In the genomic region with DNA sequence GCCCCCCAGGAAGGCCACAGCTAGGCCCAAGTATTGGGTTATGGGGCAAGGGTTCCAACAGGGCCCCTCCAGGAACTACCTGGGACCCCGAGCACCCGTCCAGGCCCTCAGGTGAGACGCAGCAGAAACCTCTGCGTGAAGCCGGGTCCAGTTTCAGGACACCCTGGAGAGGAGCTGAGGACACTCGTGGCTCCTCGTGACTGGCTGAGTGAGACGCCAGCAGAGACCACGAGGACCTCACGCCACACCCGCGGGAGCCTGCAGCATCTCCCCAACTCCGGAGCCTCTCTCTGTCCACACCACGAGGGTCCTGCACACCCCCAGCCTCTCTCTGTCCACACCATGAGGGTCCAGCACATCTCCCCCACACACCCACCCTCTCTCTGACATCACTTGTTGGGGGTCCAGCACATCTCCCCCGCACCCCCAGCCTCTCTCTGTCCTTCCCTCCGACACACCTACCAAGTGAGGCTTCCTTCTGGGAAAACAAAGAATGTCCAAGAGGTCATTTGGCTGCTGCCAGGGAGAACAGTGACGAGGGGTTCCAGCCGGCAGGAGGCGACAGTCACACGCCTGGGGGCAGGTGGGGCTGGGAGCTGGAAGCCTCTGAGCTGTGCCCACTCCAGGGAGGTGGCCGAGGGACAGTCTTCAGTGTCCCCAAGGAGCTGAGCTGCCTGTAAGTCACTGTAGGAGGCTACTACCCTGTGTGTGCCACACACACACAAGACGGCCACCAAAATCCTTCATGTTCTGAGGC, we compare ENCODE assay signal across 18 cellular contexts.
"Had no signal": no experiment of that assay in that cellular context is flagged by ENCODE, and none has a peak within 500 bp of the region (broad histone marks: within the 10 kb centered on the region; RNA-seq: fewer than 3 reads in every experiment).

No MANE protein-coding gene starts in this region.

- H3K4me1 ChIP-seq: foreskin keratinocyte, psoas muscle, vagina had no signal

- DNase-seq: activated CD4-positive, alpha-beta memory T cell treated with anti-CD3 and anti-CD28 coated beads, Interleukin-2, amount 10 ng/mL, durations not matched to agents 7 days and 5 days; activated CD4-positive, alpha-beta T cell treated with anti-CD3 and anti-CD28 coated beads for 36 hours; activated naive CD8-positive, alpha-beta T cell treated with anti-CD3 and anti-CD28 coated beads, Interleukin-2, amount 10 ng/mL, durations not matched to agents 7 days and 5 days; activated T-cell treated with anti-CD3 and anti-CD28 coated beads, Interleukin-2, amount 50 U/mL, for 48 hours; cortex of kidney; effector memory CD4-positive, alpha-beta T cell; foreskin keratinocyte; immature natural killer cell; left cardiac atrium; midbrain; psoas muscle; stimulated activated CD4-positive, alpha-beta T cell treated with anti-CD3 and anti-CD28 coated beads, Interleukin-12 subunit alpha, Interleukin-12 subunit beta, amount 100 ng/mL, for 4 hours; T-helper 2 cell had no signal

- H3K36me3 Mint-ChIP-seq: activated naive CD8-positive, alpha-beta T cell treated with anti-CD3 and anti-CD28 coated beads, Interleukin-2, amount 10 ng/mL, durations not matched to agents 7 days and 5 days; brain; immature natural killer cell had no signal

- ATAC-seq: activated CD4-positive, alpha-beta T cell treated with anti-CD3 and anti-CD28 coated beads for 36 hours; foreskin keratinocyte; left cardiac atrium; stimulated activated effector memory CD8-positive, alpha-beta T cell treated with anti-CD3 and anti-CD28 coated beads, Interleukin-12 subunit alpha, Interleukin-12 subunit beta, amount 100 ng/mL, for 72 hours had no signal

- H3K9me3 Mint-ChIP-seq: activated CD4-positive, alpha-beta memory T cell treated with anti-CD3 and anti-CD28 coated beads, Interleukin-2, amount 10 ng/mL, durations not matched to agents 7 days and 5 days; activated naive CD8-positive, alpha-beta T cell treated with anti-CD3 and anti-CD28 coated beads, Interleukin-2, amount 10 ng/mL, durations not matched to agents 7 days and 5 days; immature natural killer cell had no signal

- H3K4me3 ChIP-seq: lung, psoas muscle, vagina had no signal

- H3K27ac ChIP-seq: foreskin keratinocyte, psoas muscle, vagina had no signal

- H3K4me3 Mint-ChIP-seq: activated CD4-positive, alpha-beta memory T cell treated with anti-CD3 and anti-CD28 coated beads, Interleukin-2, amount 10 ng/mL, durations not matched to agents 7 days and 5 days; activated CD4-positive, alpha-beta T cell treated with anti-CD3 and anti-CD28 coated beads for 36 hours; activated naive CD8-positive, alpha-beta T cell treated with anti-CD3 and anti-CD28 coated beads, Interleukin-2, amount 10 ng/mL, durations not matched to agents 7 days and 5 days; brain; central memory CD8-positive, alpha-beta T cell; immature natural killer cell; stimulated activated effector memory CD8-positive, alpha-beta T cell treated with anti-CD3 and anti-CD28 coated beads, Interleukin-12 subunit alpha, Interleukin-12 subunit beta, amount 100 ng/mL, for 72 hours had no signal

- H3K9me3 ChIP-seq: psoas muscle, vagina had no signal

- H3K27me3 Mint-ChIP-seq: activated CD4-positive, alpha-beta memory T cell treated with anti-CD3 and anti-CD28 coated beads, Interleukin-2, amount 10 ng/mL, durations not matched to agents 7 days and 5 days; activated CD4-positive, alpha-beta T cell treated with anti-CD3 and anti-CD28 coated beads for 36 hours; activated naive CD8-positive, alpha-beta T cell treated with anti-CD3 and anti-CD28 coated beads, Interleukin-2, amount 10 ng/mL, durations not matched to agents 7 days and 5 days had no signal

- H3K36me3 ChIP-seq: vagina had no signal

- H3K4me1 Mint-ChIP-seq: activated CD4-positive, alpha-beta memory T cell treated with anti-CD3 and anti-CD28 coated beads, Interleukin-2, amount 10 ng/mL, durations not matched to agents 7 days and 5 days; activated CD4-positive, alpha-beta T cell treated with anti-CD3 and anti-CD28 coated beads for 36 hours; activated naive CD8-positive, alpha-beta T cell treated with anti-CD3 and anti-CD28 coated beads, Interleukin-2, amount 10 ng/mL, durations not matched to agents 7 days and 5 days; brain; central memory CD8-positive, alpha-beta T cell; immature natural killer cell; stimulated activated effector memory CD8-positive, alpha-beta T cell treated with anti-CD3 and anti-CD28 coated beads, Interleukin-12 subunit alpha, Interleukin-12 subunit beta, amount 100 ng/mL, for 72 hours had no signal

- H3K27me3 ChIP-seq: foreskin keratinocyte, vagina had no signal

- H3K27ac Mint-ChIP-seq: activated CD4-positive, alpha-beta memory T cell treated with anti-CD3 and anti-CD28 coated beads, Interleukin-2, amount 10 ng/mL, durations not matched to agents 7 days and 5 days; activated CD4-positive, alpha-beta T cell treated with anti-CD3 and anti-CD28 coated beads for 36 hours; activated naive CD8-positive, alpha-beta T cell treated with anti-CD3 and anti-CD28 coated beads, Interleukin-2, amount 10 ng/mL, durations not matched to agents 7 days and 5 days; brain; immature natural killer cell; stimulated activated effector memory CD8-positive, alpha-beta T cell treated with anti-CD3 and anti-CD28 coated beads, Interleukin-12 subunit alpha, Interleukin-12 subunit beta, amount 100 ng/mL, for 72 hours had no signal
